In the genomic region with DNA sequence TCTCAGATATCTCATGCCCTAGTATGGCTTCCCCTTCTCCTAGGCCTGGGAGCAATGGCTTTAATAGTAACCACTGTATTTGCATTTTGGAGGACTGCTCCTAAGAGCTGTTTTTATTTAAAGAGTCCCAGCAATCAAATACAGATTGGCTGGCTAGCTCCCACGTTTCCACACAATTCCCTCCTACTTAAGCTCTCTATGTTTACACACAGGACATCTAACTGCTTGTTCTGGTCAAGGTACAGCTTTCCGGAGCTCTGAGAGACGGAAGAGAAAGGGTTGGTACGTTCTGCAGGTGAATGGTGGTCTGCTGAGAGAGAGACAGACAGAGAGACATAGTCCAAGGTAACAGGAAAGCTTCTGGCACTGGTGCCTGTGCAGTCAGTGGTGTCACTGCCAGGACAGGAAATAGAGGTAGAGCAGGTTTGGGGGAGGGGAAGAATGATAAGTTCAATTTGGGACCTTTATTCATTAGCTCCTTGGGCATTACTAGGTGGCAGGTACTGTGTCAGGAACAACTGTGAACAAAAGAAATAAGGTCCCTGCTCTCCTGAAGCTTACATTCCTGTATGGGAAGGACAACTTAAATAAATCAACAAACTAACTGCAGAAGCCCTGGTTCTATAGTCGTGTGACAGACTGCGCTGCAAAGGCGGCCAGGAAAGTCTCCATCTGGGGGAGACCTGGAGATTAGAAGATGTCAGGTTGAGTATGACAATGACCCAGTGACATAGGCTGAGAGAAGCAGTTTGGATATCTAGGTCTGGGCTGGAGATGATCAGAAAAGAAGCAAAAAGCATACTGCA, we compare ENCODE assay signal across 1 cellular context.
TF ChIP-seq lines count a peak whose summit lies in the region.

No MANE protein-coding gene starts in this region.

TF ChIP-seq in HepG2, 621 proteins besides CTCF, POLR2A, EP300 and RAD21 (continued from another document and continues in another):
- TF ChIP-seq, protein P1, sequence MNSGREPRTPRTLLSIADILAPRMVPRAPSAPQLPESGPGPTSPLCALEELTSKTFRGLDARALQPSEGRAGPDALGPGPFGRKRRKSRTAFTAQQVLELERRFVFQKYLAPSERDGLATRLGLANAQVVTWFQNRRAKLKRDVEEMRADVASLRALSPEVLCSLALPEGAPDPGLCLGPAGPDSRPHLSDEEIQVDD (CRISPR knock-in tag; IDR thresholded peaks at IDR 0.05; ENCODE audit: borderline replicate concordance), result no peak
- TF ChIP-seq RXRB (CRISPR knock-in tag; IDR thresholded peaks at IDR 0.05; ENCODE audit: borderline replicate concordance), result peak; percentile 81
- no peak for TF ChIP-seq ZNF770 (CRISPR knock-in tag; IDR thresholded peaks at IDR 0.05)
- no peak; the same call in 1 of the 2 replicates for TF ChIP-seq ZNF780A (CRISPR knock-in tag; IDR thresholded peaks at IDR 0.05)
- TF ChIP-seq ZNF773 (CRISPR knock-in tag; IDR thresholded peaks at IDR 0.05; ENCODE audit: borderline replicate concordance), result no peak
- TF ChIP-seq SMARCC2 (IDR thresholded peaks at IDR 0.05), result no peak
- TF ChIP-seq MED8 (CRISPR knock-in tag; IDR thresholded peaks at IDR 0.05; ENCODE audit: insufficient replicate concordance), result no peak
- no peak for TF ChIP-seq ZNF280B (CRISPR knock-in tag; IDR thresholded peaks at IDR 0.05; ENCODE audit: borderline replicate concordance)
- TF ChIP-seq SAFB2 (CRISPR knock-in tag; IDR thresholded peaks at IDR 0.05; ENCODE audit: borderline replicate concordance, low read depth), result no peak
- TF ChIP-seq CAMTA2 (CRISPR knock-in tag; IDR thresholded peaks at IDR 0.05; ENCODE audit: borderline replicate concordance), result no peak
- 0 out of 2 replicates have a peak, but pooled peaks have one; percentile 55 for TF ChIP-seq ZNF430 (CRISPR knock-in tag; IDR thresholded peaks at IDR 0.05)
- TF ChIP-seq SRSF1 (optimal IDR thresholded peaks at IDR 0.05; ENCODE audit: low read depth, low read length), result no peak
- TF ChIP-seq ZNF251 (CRISPR knock-in tag; IDR thresholded peaks at IDR 0.05), result no peak
- no peak for TF ChIP-seq SMC3 (IDR thresholded peaks at IDR 0.05; ENCODE audit: low read length)
- TF ChIP-seq SPEN (CRISPR knock-in tag; IDR thresholded peaks at IDR 0.05; ENCODE audit: low read depth), result peak; percentile 45; the same call in 1 of the 2 replicates
- TF ChIP-seq HOXA7 (CRISPR knock-in tag; IDR thresholded peaks at IDR 0.05), result no peak
- TF ChIP-seq TRIM24 (CRISPR knock-in tag; IDR thresholded peaks at IDR 0.05), result no peak
- TF ChIP-seq FOXP1 (IDR thresholded peaks at IDR 0.05), result no peak
- peak; percentile 86 for TF ChIP-seq FOXP1 (CRISPR knock-in tag; IDR thresholded peaks at IDR 0.05)
- TF ChIP-seq ZNF264 (CRISPR knock-in tag; IDR thresholded peaks at IDR 0.05), result peak; percentile 66; the same call in 1 of the 2 replicates
- TF ChIP-seq, protein P2, sequence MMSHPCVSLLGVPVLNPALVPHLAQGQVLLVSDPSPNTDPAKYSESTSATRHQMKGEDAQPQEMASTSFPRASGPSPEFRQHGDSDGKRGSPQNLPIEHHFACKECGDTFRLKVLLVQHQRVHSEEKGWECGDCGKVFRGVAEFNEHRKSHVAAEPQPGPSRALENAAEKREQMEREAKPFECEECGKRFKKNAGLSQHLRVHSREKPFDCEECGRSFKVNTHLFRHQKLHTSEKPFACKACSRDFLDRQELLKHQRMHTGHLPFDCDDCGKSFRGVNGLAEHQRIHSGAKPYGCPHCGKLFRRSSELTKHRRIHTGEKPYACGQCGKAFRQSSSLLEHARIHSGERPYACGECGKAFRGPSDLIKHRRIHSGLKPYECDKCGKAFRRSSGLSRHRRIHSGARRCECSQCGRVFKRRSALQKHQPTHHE (CRISPR knock-in tag; IDR thresholded peaks at IDR 0.05; ENCODE audit: borderline replicate concordance), result no peak
- TF ChIP-seq ATF7-NPFF (CRISPR knock-in tag; IDR thresholded peaks at IDR 0.05; ENCODE audit: low read depth), result no peak
- TF ChIP-seq ZSCAN12 (CRISPR knock-in tag; IDR thresholded peaks at IDR 0.05), result no peak
- 0 out of 2 replicates have a peak, but pooled peaks have one; percentile 25 for TF ChIP-seq ZNF3 (CRISPR knock-in tag; IDR thresholded peaks at IDR 0.05)
- TF ChIP-seq ZNF513 (CRISPR knock-in tag; conservative IDR thresholded peaks at IDR 0.05), result no peak
- no peak for TF ChIP-seq ZNF879 (CRISPR knock-in tag; IDR thresholded peaks at IDR 0.05)
- TF ChIP-seq IKZF1 (IDR thresholded peaks at IDR 0.05), result no peak
- peak; percentile 50; the same call in 1 of the 2 replicates for TF ChIP-seq ATF1 (CRISPR knock-in tag; IDR thresholded peaks at IDR 0.05)
- peak; percentile 95 for TF ChIP-seq HNF4A (CRISPR knock-in tag; IDR thresholded peaks at IDR 0.05)
- TF ChIP-seq ZNF552 (CRISPR knock-in tag; IDR thresholded peaks at IDR 0.05; ENCODE audit: borderline replicate concordance), result peak; percentile 37; the same call in 1 of the 2 replicates
- no peak for TF ChIP-seq ZNF225 (CRISPR knock-in tag; IDR thresholded peaks at IDR 0.05)
- no peak for TF ChIP-seq ARHGAP35 (CRISPR knock-in tag; IDR thresholded peaks at IDR 0.05; ENCODE audit: borderline replicate concordance)
- 0 out of 2 replicates have a peak, but pooled peaks have one; percentile 81 for TF ChIP-seq ZNF556 (CRISPR knock-in tag; IDR thresholded peaks at IDR 0.05; ENCODE audit: borderline replicate concordance)
- TF ChIP-seq, protein P3, sequence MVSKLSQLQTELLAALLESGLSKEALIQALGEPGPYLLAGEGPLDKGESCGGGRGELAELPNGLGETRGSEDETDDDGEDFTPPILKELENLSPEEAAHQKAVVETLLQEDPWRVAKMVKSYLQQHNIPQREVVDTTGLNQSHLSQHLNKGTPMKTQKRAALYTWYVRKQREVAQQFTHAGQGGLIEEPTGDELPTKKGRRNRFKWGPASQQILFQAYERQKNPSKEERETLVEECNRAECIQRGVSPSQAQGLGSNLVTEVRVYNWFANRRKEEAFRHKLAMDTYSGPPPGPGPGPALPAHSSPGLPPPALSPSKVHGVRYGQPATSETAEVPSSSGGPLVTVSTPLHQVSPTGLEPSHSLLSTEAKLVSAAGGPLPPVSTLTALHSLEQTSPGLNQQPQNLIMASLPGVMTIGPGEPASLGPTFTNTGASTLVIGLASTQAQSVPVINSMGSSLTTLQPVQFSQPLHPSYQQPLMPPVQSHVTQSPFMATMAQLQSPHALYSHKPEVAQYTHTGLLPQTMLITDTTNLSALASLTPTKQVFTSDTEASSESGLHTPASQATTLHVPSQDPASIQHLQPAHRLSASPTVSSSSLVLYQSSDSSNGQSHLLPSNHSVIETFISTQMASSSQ (IDR thresholded peaks at IDR 0.05; ENCODE audit: low read depth), result 0 out of 2 replicates have a peak, but pooled peaks have one; percentile 19
- TF ChIP-seq, protein P3 (CRISPR knock-in tag; IDR thresholded peaks at IDR 0.05; ENCODE audit: borderline replicate concordance), result 0 out of 2 replicates have a peak, but pooled peaks have one; percentile 54
- TF ChIP-seq ZNF383 (CRISPR knock-in tag; IDR thresholded peaks at IDR 0.05; ENCODE audit: borderline replicate concordance), result no peak
- TF ChIP-seq, protein P4, sequence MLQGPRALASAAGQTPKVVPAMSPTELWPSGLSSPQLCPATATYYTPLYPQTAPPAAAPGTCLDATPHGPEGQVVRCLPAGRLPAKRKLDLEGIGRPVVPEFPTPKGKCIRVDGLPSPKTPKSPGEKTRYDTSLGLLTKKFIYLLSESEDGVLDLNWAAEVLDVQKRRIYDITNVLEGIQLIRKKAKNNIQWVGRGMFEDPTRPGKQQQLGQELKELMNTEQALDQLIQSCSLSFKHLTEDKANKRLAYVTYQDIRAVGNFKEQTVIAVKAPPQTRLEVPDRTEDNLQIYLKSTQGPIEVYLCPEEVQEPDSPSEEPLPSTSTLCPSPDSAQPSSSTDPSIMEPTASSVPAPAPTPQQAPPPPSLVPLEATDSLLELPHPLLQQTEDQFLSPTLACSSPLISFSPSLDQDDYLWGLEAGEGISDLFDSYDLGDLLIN (CRISPR knock-in tag; IDR thresholded peaks at IDR 0.05; ENCODE audit: borderline replicate concordance), result no peak
- no peak for TF ChIP-seq EED (CRISPR knock-in tag; IDR thresholded peaks at IDR 0.05)
- TF ChIP-seq ZFP36L1 (CRISPR knock-in tag; IDR thresholded peaks at IDR 0.05), result no peak
- TF ChIP-seq FUBP1 (CRISPR knock-in tag; IDR thresholded peaks at IDR 0.05; ENCODE audit: borderline replicate concordance), result no peak
- no peak for TF ChIP-seq REXO4 (CRISPR knock-in tag; IDR thresholded peaks at IDR 0.05; ENCODE audit: borderline replicate concordance)
- no peak for TF ChIP-seq REPIN1 (CRISPR knock-in tag; IDR thresholded peaks at IDR 0.05; ENCODE audit: borderline replicate concordance, low read depth)
- TF ChIP-seq ZBTB7A (CRISPR knock-in tag; IDR thresholded peaks at IDR 0.05), result peak; percentile 48; the same call in 1 of the 2 replicates
- peak; percentile 43; the same call in 1 of the 2 replicates for TF ChIP-seq HOXD1 (CRISPR knock-in tag; IDR thresholded peaks at IDR 0.05)
- TF ChIP-seq, protein P5, sequence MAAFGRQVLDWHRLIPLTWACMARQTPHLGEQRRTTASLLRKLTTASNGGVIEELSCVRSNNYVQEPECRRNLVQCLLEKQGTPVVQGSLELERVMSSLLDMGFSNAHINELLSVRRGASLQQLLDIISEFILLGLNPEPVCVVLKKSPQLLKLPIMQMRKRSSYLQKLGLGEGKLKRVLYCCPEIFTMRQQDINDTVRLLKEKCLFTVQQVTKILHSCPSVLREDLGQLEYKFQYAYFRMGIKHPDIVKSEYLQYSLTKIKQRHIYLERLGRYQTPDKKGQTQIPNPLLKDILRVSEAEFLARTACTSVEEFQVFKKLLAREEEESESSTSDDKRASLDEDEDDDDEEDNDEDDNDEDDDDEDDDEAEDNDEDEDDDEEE (CRISPR knock-in tag; IDR thresholded peaks at IDR 0.05), result no peak
- no peak for TF ChIP-seq JARID2 (CRISPR knock-in tag; IDR thresholded peaks at IDR 0.05; ENCODE audit: insufficient replicate concordance)
- peak; percentile 36; the same call in 1 of the 2 replicates for TF ChIP-seq FOSL2 (CRISPR knock-in tag; IDR thresholded peaks at IDR 0.05)
- TF ChIP-seq ZNF232 (CRISPR knock-in tag; IDR thresholded peaks at IDR 0.05; ENCODE audit: borderline replicate concordance), result no peak
- TF ChIP-seq ZNF569 (CRISPR knock-in tag; IDR thresholded peaks at IDR 0.05; ENCODE audit: borderline replicate concordance), result no peak
